19 cellular contexts compared by ENCODE assay signal in the genomic region with DNA sequence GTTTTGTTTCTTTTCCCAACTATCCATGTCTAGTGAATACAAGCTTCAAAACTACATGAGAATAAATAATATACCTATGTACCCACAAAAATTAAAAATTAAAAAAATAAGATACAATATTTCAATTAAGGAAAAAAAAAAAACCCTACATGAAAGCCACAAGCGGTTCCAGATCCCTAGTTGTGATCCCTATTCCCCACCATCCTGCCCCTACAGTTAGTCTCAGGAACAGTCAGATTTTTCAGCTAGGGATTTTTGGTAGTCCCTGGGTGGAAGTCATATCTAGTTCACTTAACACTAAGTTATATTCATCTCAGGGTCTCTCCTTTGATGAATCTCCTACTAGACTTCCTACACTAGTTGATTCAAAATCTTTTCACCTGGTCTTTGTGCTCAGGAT. TPM values are rescaled to one million over a fixed set of nuclear protein-coding genes. Genes with fewer than 3 reads are reported as not detected.
DNase-seq lines count a peak whose midpoint lies in the region; ATAC-seq and TF ChIP-seq lines count a peak whose summit lies in the region.
"Had no signal": no experiment of that assay in that cellular context is flagged by ENCODE, and none has a peak within 500 bp of the region (broad histone marks: within the 10 kb centered on the region; RNA-seq: fewer than 3 reads in every experiment).

No MANE protein-coding gene starts in this region.

- H3K27me3 Mint-ChIP-seq in chondrocyte (ENCODE audit: low read depth) = peaks cover 3% of the 10 kb centered on the region
- no peaks in the 10 kb centered on the region for H3K27me3 Mint-ChIP-seq in neural progenitor cell (ENCODE audit: insufficient read depth, low read depth)
- H3K27me3 Mint-ChIP-seq in T-helper 2 cell treated with Interferon-gamma antibody and Interleukin-4, amounts not matched to agents 5 μg/mL and 100 μg/mL, for 36 hours (ENCODE audit: low read depth) = no peaks in the 10 kb centered on the region
- H3K27me3 Mint-ChIP-seq: CD4-positive, alpha-beta memory T cell had no signal

- WGBS in hepatocyte (ENCODE audit: low lambda C conversion rate, missing lambda C conversion rate) = 86% methylated on average over 1 of the region's 1 CpG

- H3K36me3 ChIP-seq in H7 (replicated peaks; ENCODE audit: control insufficient read depth, insufficient read depth, low read length) (no peaks in the 10 kb centered on the region), neural progenitor cell (no peaks in the 10 kb centered on the region), hepatocyte (replicated peaks; ENCODE audit: insufficient read depth, low read depth) (no peaks in the 10 kb centered on the region)
- H3K36me3 ChIP-seq: BLaER1 had no signal

- H3K9me3 Mint-ChIP-seq in chondrocyte (ENCODE audit: low read depth) (no peaks in the 10 kb centered on the region), neural progenitor cell (no peaks in the 10 kb centered on the region)
- H3K9me3 Mint-ChIP-seq in T-helper 2 cell treated with Interferon-gamma antibody and Interleukin-4, amounts not matched to agents 5 μg/mL and 100 μg/mL, for 36 hours = no peaks in the 10 kb centered on the region

- H3K27me3 ChIP-seq in H7 (ENCODE audit: control insufficient read depth, insufficient read depth, low read length) (no peaks in the 10 kb centered on the region), neural progenitor cell (no peaks in the 10 kb centered on the region), hepatocyte (no peaks in the 10 kb centered on the region)
- H3K27me3 ChIP-seq: BLaER1 had no signal

- peak overlapping the region; percentile 59 for H2AFZ ChIP-seq in neural progenitor cell (replicated peaks)
- H2AFZ ChIP-seq in hepatocyte = no peak overlapping the region

- H3K4me3 ChIP-seq in H7 (ENCODE audit: insufficient read depth, low read depth, low read length) = no peak overlapping the region
- H3K4me3 ChIP-seq in neural progenitor cell = no peak overlapping the region
- no peak overlapping the region for H3K4me3 ChIP-seq in hepatocyte
- H3K4me3 ChIP-seq: BLaER1, K562 had no signal

- H3K4me1 ChIP-seq in neural progenitor cell = no peaks in the 10 kb centered on the region
- no peaks in the 10 kb centered on the region for H3K4me1 ChIP-seq in hepatocyte (ENCODE audit: insufficient read depth)
- H3K4me1 ChIP-seq: BLaER1 had no signal

- no peak for ATAC-seq in HG03442 (IDR thresholded peaks at IDR 0.05; ENCODE audit: unreplicated experiment)
- ATAC-seq: HCT116, K562 had no signal

- no peak overlapping the region for H3K9ac ChIP-seq in neural progenitor cell
- H3K9ac ChIP-seq: BLaER1 had no signal

- H3K36me3 Mint-ChIP-seq in chondrocyte (ENCODE audit: low read depth) (no peaks in the 10 kb centered on the region), neural progenitor cell (no peaks in the 10 kb centered on the region)
- H3K36me3 Mint-ChIP-seq in T-helper 2 cell treated with Interferon-gamma antibody and Interleukin-4, amounts not matched to agents 5 μg/mL and 100 μg/mL, for 36 hours (ENCODE audit: low read depth) = no peaks in the 10 kb centered on the region
- H3K36me3 Mint-ChIP-seq: CD14-positive monocyte; CD4-positive, alpha-beta memory T cell had no signal

- H3K27ac Mint-ChIP-seq in chondrocyte (ENCODE audit: unreplicated experiment) (no peak overlapping the region), neural progenitor cell (no peak overlapping the region)
- no peak overlapping the region for H3K27ac Mint-ChIP-seq in T-helper 2 cell treated with Interferon-gamma antibody and Interleukin-4, amounts not matched to agents 5 μg/mL and 100 μg/mL, for 36 hours
- H3K27ac Mint-ChIP-seq: CD14-positive monocyte; CD4-positive, alpha-beta memory T cell; HFFc6 had no signal

- no peaks in the 10 kb centered on the region for H3K9me2 ChIP-seq in hepatocyte (replicated peaks; ENCODE audit: insufficient read depth)

- H3F3A ChIP-seq in neural progenitor cell (ENCODE audit: low read depth) = no peaks in the 10 kb centered on the region

- H3K9me3 ChIP-seq in neural progenitor cell (ENCODE audit: low read depth) (no peaks in the 10 kb centered on the region), hepatocyte (ENCODE audit: low read depth) (no peaks in the 10 kb centered on the region)
- H3K9me3 ChIP-seq: BLaER1 had no signal

- peak; percentile 27 for TF ChIP-seq CTCF in chondrocyte (IDR thresholded peaks at IDR 0.05)
- peak; percentile 17 for TF ChIP-seq CTCF in neural progenitor cell (IDR thresholded peaks at IDR 0.05)
- no peak for TF ChIP-seq CTCF in hepatocyte (IDR thresholded peaks at IDR 0.05; ENCODE audit: poor library complexity)

- H3K27ac ChIP-seq in neural progenitor cell (no peak overlapping the region), hepatocyte (no peak overlapping the region)
- H3K27ac ChIP-seq: BLaER1 had no signal

- no peak overlapping the region for H3K4me2 ChIP-seq in neural progenitor cell
- no peak overlapping the region for H3K4me2 ChIP-seq in hepatocyte
- H3K4me2 ChIP-seq: BLaER1 had no signal

- DNase-seq in H7 = peak; percentile 34
- DNase-seq in chondrocyte (ENCODE audit: low spot score) = no peak
- DNase-seq in neural progenitor cell (ENCODE audit: low spot score) = no peak
- no peak for DNase-seq in hepatocyte (ENCODE audit: low spot score)
- DNase-seq in T-helper 2 cell treated with Interferon-gamma antibody and Interleukin-4, amounts not matched to agents 5 μg/mL and 100 μg/mL, for 36 hours (ENCODE audit: low spot score) = no peak
- no peak for DNase-seq in T1000 (lab: John Stamatoyannopoulos, UW)
- DNase-seq: AML-193; CD4-positive, alpha-beta memory T cell; DMS153; DMS79; GDM1; HFFc6; IMR-90 had no signal

- H4K20me1 ChIP-seq in neural progenitor cell (ENCODE audit: low read depth) (no peaks in the 10 kb centered on the region), hepatocyte (ENCODE audit: insufficient read depth, poor library complexity, severe bottlenecking) (no peaks in the 10 kb centered on the region)
- H4K20me1 ChIP-seq: BLaER1 had no signal

- H3K79me2 ChIP-seq in neural progenitor cell (ENCODE audit: low read depth) (no peaks in the 10 kb centered on the region), hepatocyte (no peaks in the 10 kb centered on the region)

- H3K4me3 Mint-ChIP-seq in chondrocyte (ENCODE audit: unreplicated experiment) (no peak overlapping the region), neural progenitor cell (no peak overlapping the region)
- no peak overlapping the region for H3K4me3 Mint-ChIP-seq in T-helper 2 cell treated with Interferon-gamma antibody and Interleukin-4, amounts not matched to agents 5 μg/mL and 100 μg/mL, for 36 hours
- H3K4me3 Mint-ChIP-seq: CD14-positive monocyte; CD4-positive, alpha-beta memory T cell; HFFc6 had no signal

- no peaks in the 10 kb centered on the region for H3K4me1 Mint-ChIP-seq in chondrocyte (ENCODE audit: low read depth)
- no peaks in the 10 kb centered on the region for H3K4me1 Mint-ChIP-seq in neural progenitor cell
- no peaks in the 10 kb centered on the region for H3K4me1 Mint-ChIP-seq in T-helper 2 cell treated with Interferon-gamma antibody and Interleukin-4, amounts not matched to agents 5 μg/mL and 100 μg/mL, for 36 hours (ENCODE audit: low read depth)
- H3K4me1 Mint-ChIP-seq: CD14-positive monocyte; CD4-positive, alpha-beta memory T cell had no signal

RNA-seq across cellular contexts. Expression of gene PCDHB1, which starts 18.5 kb away (rescaled TPM):
- 0.10 and 0.30 TPM in 2 replicates for total RNA-seq in H7 (2014; rRNA removed; shearing (Covaris generic))
- total RNA-seq in chondrocyte (0.05 TPM in 1 of 3 replicates, not detected in the others), neural progenitor cell (ENCODE audit: low replicate concordance) (0.03 and 0.07 TPM in 2 replicates), hepatocyte (0.16 and 0.17 TPM in 2 replicates)
- not detected in 2 replicates for polyA plus RNA-seq in hepatocyte
- total RNA-seq: CD4-positive, alpha-beta memory T cell; H4; HFFc6; IMR-90; K562 had no signal
- polyA plus RNA-seq: CD14-positive monocyte; CD4-positive, alpha-beta memory T cell; IMR-90; K562 had no signal
